ENCODE assay signal across 21 cellular contexts in the genomic region with DNA sequence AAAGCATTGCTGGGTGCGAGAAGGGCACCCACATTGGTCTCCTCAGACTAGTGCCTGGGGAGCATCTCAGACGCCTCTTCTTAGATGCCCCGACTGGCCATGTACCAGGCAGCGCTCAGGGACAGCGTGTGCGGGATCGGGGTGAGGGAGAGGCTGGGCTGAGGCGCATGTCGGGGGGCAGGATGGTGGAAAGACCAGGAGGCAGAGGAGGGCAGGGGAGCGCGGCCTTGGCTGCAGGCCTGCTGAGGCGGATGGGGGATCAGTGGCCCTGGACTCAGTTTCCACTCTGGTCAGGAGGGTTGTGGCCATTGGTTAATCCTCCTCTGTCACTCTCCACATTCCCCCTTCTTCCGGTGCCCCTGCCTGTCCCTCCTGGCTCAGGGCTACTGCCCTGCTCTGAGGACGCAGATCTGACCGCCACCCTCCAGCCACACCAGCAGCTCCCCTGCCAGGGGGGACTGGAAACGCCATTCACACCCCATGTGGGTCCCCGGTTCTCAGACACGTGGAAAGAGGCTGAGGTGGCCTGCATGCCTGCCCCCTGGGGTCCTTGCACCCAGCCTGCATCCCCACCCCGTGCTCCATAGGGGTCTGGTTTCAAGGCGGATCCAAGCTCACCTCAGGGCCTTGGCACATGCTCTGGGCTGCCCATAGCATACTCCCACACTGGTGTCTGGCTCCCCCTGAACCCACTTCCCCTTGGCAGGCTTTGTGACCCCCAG.
"Had no signal": no experiment of that assay in that cellular context is flagged by ENCODE, and none has a peak within 500 bp of the region (broad histone marks: within the 10 kb centered on the region; RNA-seq: fewer than 3 reads in every experiment).

No MANE protein-coding gene starts in this region.

- DNase-seq: activated CD4-positive, alpha-beta memory T cell treated with anti-CD3 and anti-CD28 coated beads, Interleukin-2, amount 10 ng/mL, durations not matched to agents 7 days and 5 days; activated CD4-positive, alpha-beta T cell treated with anti-CD3 and anti-CD28 coated beads for 48 hours; activated CD4-positive, CD25-positive, alpha-beta regulatory T cell; activated naive CD4-positive, alpha-beta T cell treated with Interleukin-2 at 50 U/mL for 16 hours; activated naive CD8-positive, alpha-beta T cell treated with anti-CD3 and anti-CD28 coated beads, Interleukin-2, amount 10 ng/mL, durations not matched to agents 7 days and 5 days; amygdala; foreskin melanocyte; glutamatergic neuron; hippocampal formation; midbrain; nucleus accumbens; stimulated activated CD4-positive, alpha-beta T cell treated with anti-CD3 and anti-CD28 coated beads, Interleukin-4, amount 100 ng/mL, for 4 hours; T1000 had no signal

- H3K4me3 Mint-ChIP-seq: activated CD4-positive, alpha-beta memory T cell treated with anti-CD3 and anti-CD28 coated beads, Interleukin-2, amount 10 ng/mL, durations not matched to agents 7 days and 5 days; activated naive CD8-positive, alpha-beta T cell treated with anti-CD3 and anti-CD28 coated beads, Interleukin-2, amount 10 ng/mL, durations not matched to agents 7 days and 5 days; nephron; stimulated activated memory B cell treated with anti-CD40 and anti-IgM and Interleukin-4, amounts not matched to agents 10 μg/mL and 1 μg/mL and 100 μg/mL, for 72 hours had no signal

- H3K4me1 Mint-ChIP-seq: activated CD4-positive, alpha-beta memory T cell treated with anti-CD3 and anti-CD28 coated beads, Interleukin-2, amount 10 ng/mL, durations not matched to agents 7 days and 5 days; activated naive CD8-positive, alpha-beta T cell treated with anti-CD3 and anti-CD28 coated beads, Interleukin-2, amount 10 ng/mL, durations not matched to agents 7 days and 5 days; nephron; stimulated activated memory B cell treated with anti-CD40 and anti-IgM and Interleukin-4, amounts not matched to agents 10 μg/mL and 1 μg/mL and 100 μg/mL, for 72 hours had no signal

- H3K9me3 ChIP-seq: thoracic aorta had no signal

- H3K27ac Mint-ChIP-seq: activated CD4-positive, alpha-beta memory T cell treated with anti-CD3 and anti-CD28 coated beads, Interleukin-2, amount 10 ng/mL, durations not matched to agents 7 days and 5 days; activated naive CD8-positive, alpha-beta T cell treated with anti-CD3 and anti-CD28 coated beads, Interleukin-2, amount 10 ng/mL, durations not matched to agents 7 days and 5 days; nephron; progenitor cell of endocrine pancreas; stimulated activated memory B cell treated with anti-CD40 and anti-IgM and Interleukin-4, amounts not matched to agents 10 μg/mL and 1 μg/mL and 100 μg/mL, for 72 hours had no signal

- H3K36me3 ChIP-seq: cardiac muscle cell, thoracic aorta had no signal

- H3K36me3 Mint-ChIP-seq: activated naive CD8-positive, alpha-beta T cell treated with anti-CD3 and anti-CD28 coated beads, Interleukin-2, amount 10 ng/mL, durations not matched to agents 7 days and 5 days; stimulated activated memory B cell treated with anti-CD40 and anti-IgM and Interleukin-4, amounts not matched to agents 10 μg/mL and 1 μg/mL and 100 μg/mL, for 72 hours had no signal

- H3K4me3 ChIP-seq: cardiac muscle cell, skin epidermis, thoracic aorta had no signal

- H3K9me3 Mint-ChIP-seq: activated CD4-positive, alpha-beta memory T cell treated with anti-CD3 and anti-CD28 coated beads, Interleukin-2, amount 10 ng/mL, durations not matched to agents 7 days and 5 days; activated naive CD8-positive, alpha-beta T cell treated with anti-CD3 and anti-CD28 coated beads, Interleukin-2, amount 10 ng/mL, durations not matched to agents 7 days and 5 days had no signal

- H3K27me3 Mint-ChIP-seq: activated naive CD8-positive, alpha-beta T cell treated with anti-CD3 and anti-CD28 coated beads, Interleukin-2, amount 10 ng/mL, durations not matched to agents 7 days and 5 days had no signal

- H3K27ac ChIP-seq: cardiac muscle cell, epithelial cell of prostate, skin epidermis, thoracic aorta had no signal

- ATAC-seq: SK-N-SH treated with all-trans-retinoic acid at 6 μM for 48 hours; stimulated activated memory B cell treated with anti-CD40 and anti-IgM and Interleukin-4, amounts not matched to agents 10 μg/mL and 1 μg/mL and 100 μg/mL, for 72 hours had no signal
